10 cellular contexts compared by ENCODE assay signal in genomic region chr11:68117896-68118470, GRCh38. TPM values are rescaled to one million over a fixed set of nuclear protein-coding genes. Genes with fewer than 3 reads are reported as not detected.
DNase-seq lines count a peak whose midpoint lies in the region; ATAC-seq and TF ChIP-seq lines count a peak whose summit lies in the region.
"Had no signal": no experiment of that assay in that cellular context is flagged by ENCODE, and none has a peak within 500 bp of the region (broad histone marks: within the 10 kb centered on the region; RNA-seq: fewer than 3 reads in every experiment).

No MANE protein-coding gene starts in this region.

- H3K4me1 ChIP-seq in PC-9 (replicated peaks; ENCODE audit: insufficient read depth): peaks cover 58% of the 10 kb centered on the region
- peaks cover 53% of the 10 kb centered on the region for H3K4me1 ChIP-seq in hepatocyte (ENCODE audit: insufficient read depth)
- H3K4me1 ChIP-seq in psoas muscle: peaks cover 28% of the 10 kb centered on the region

- no peak overlapping the region for H2AFZ ChIP-seq in PC-9
- no peak overlapping the region for H2AFZ ChIP-seq in hepatocyte

- peaks cover 7% of the 10 kb centered on the region for H3K4me1 Mint-ChIP-seq in activated T-cell treated with anti-CD3 and anti-CD28 coated beads, Interleukin-2, amount 50 U/mL, for 4 hours (ENCODE audit: low read depth)
- peaks cover 5% of the 10 kb centered on the region for H3K4me1 Mint-ChIP-seq in activated T-helper 1 cell treated with anti-CD3 and anti-CD28 coated beads, Interleukin-12 subunit alpha, Interleukin-12 subunit beta, Interleukin-2, Interleukin-4 antibody, amounts not matched to agents 30 ng/mL and 10 ng/mL and 1 ng/mL, durations not matched to agents 14 hours and 24 hours and 36 hours (ENCODE audit: low read depth)

- H3K9me2 ChIP-seq in PC-9 (ENCODE audit: insufficient read depth): no peaks in the 10 kb centered on the region
- H3K9me2 ChIP-seq in hepatocyte (replicated peaks; ENCODE audit: insufficient read depth): no peaks in the 10 kb centered on the region

- H3K9me3 Mint-ChIP-seq in activated T-cell treated with anti-CD3 and anti-CD28 coated beads, Interleukin-2, amount 50 U/mL, for 4 hours: no peaks in the 10 kb centered on the region
- H3K9me3 Mint-ChIP-seq in activated T-helper 1 cell treated with anti-CD3 and anti-CD28 coated beads, Interleukin-12 subunit alpha, Interleukin-12 subunit beta, Interleukin-2, Interleukin-4 antibody, amounts not matched to agents 30 ng/mL and 10 ng/mL and 1 ng/mL, durations not matched to agents 14 hours and 24 hours and 36 hours: no peaks in the 10 kb centered on the region

- no peak for TF ChIP-seq CTCF in PC-9 (conservative IDR thresholded peaks at IDR 0.05)
- TF ChIP-seq CTCF in hepatocyte (IDR thresholded peaks at IDR 0.05; ENCODE audit: poor library complexity): no peak
- no peak for TF ChIP-seq CTCF in psoas muscle (IDR thresholded peaks at IDR 0.05)

- no peaks in the 10 kb centered on the region for H3K9me3 ChIP-seq in PC-9 (ENCODE audit: insufficient read depth, low read depth)
- H3K9me3 ChIP-seq in hepatocyte (ENCODE audit: low read depth): no peaks in the 10 kb centered on the region
- H3K9me3 ChIP-seq in psoas muscle: no peaks in the 10 kb centered on the region

- intact Hi-C loops in PC-9 (cut with micrococcal nuclease; ENCODE audit: unreplicated experiment) (no loop called here), psoas muscle (cut with DNase I) (no loop called here)
- intact Hi-C loops in activated T-helper 1 cell treated with anti-CD3 and anti-CD28 coated beads, Interleukin-12 subunit alpha, Interleukin-12 subunit beta, Interleukin-2, Interleukin-4 antibody, amounts not matched to agents 30 ng/mL and 10 ng/mL and 1 ng/mL, durations not matched to agents 14 hours and 24 hours and 36 hours (cut with micrococcal nuclease): no loop called here

- 56% methylated on average over 11 of the region's 11 CpGs for WGBS in hepatocyte (ENCODE audit: low lambda C conversion rate, missing lambda C conversion rate)
- WGBS in psoas muscle, 3 donors: 70 to 83% (median 80%) methylated on average over 11 of the region's 11 CpGs

- peak; percentile 90 for DNase-seq in ELF-1 (ENCODE audit: low read depth, low spot score)
- no peak for DNase-seq in PC-9
- DNase-seq in hepatocyte (ENCODE audit: low spot score): peak; percentile 60
- no peak for DNase-seq in psoas muscle
- DNase-seq in activated T-cell treated with anti-CD3 and anti-CD28 coated beads, Interleukin-2, amount 50 U/mL, for 4 hours: no peak
- DNase-seq in activated T-helper 1 cell treated with anti-CD3 and anti-CD28 coated beads, Interleukin-12 subunit alpha, Interleukin-12 subunit beta, Interleukin-2, Interleukin-4 antibody, amounts not matched to agents 30 ng/mL and 10 ng/mL and 1 ng/mL, durations not matched to agents 14 hours and 24 hours and 36 hours (ENCODE audit: low spot score): no peak
- DNase-seq in activated T-cell treated with anti-CD3 and anti-CD28 coated beads, Interleukin-2, amount 50 U/mL, for 1 hour: no peak
- no peak for DNase-seq in stimulated activated CD4-positive, alpha-beta T cell treated with anti-CD3 and anti-CD28 coated beads, Interleukin-12 subunit alpha, Interleukin-12 subunit beta, amount 100 ng/mL, for 4 hours
- DNase-seq: NCI-H2029, WERI-Rb-1 had no signal

- POLR2A ChIA-PET in PC-9 (lab: Charles Lee; ENCODE audit: unreplicated experiment): interaction anchor here (0.6 to 0.7 kb wide), 3 partner anchors 33 to 456 kb away, joined by 3 to 6 read pairs (median 4); no protein-coding TSS in a partner anchor

- BruUV-seq in PC-9 (replicated peaks; lab: Mats Ljungman, UMichigan): no TSS peak

- no peak overlapping the region for H3K4me3 Mint-ChIP-seq in activated T-cell treated with anti-CD3 and anti-CD28 coated beads, Interleukin-2, amount 50 U/mL, for 4 hours
- no peak overlapping the region for H3K4me3 Mint-ChIP-seq in activated T-helper 1 cell treated with anti-CD3 and anti-CD28 coated beads, Interleukin-12 subunit alpha, Interleukin-12 subunit beta, Interleukin-2, Interleukin-4 antibody, amounts not matched to agents 30 ng/mL and 10 ng/mL and 1 ng/mL, durations not matched to agents 14 hours and 24 hours and 36 hours

- peak overlapping the region; percentile 92; the same call in 1 of the 2 replicates for H3K4me3 ChIP-seq in PC-9
- no peak overlapping the region for H3K4me3 ChIP-seq in hepatocyte
- H3K4me3 ChIP-seq in psoas muscle: no peak overlapping the region

- H3K4me2 ChIP-seq in PC-9: peak overlapping the region; percentile 92
- H3K4me2 ChIP-seq in hepatocyte: peak overlapping the region; percentile 81

- ATAC-seq in psoas muscle: no peak
- ATAC-seq in activated T-cell treated with anti-CD3 and anti-CD28 coated beads, Interleukin-2, amount 50 U/mL, for 4 hours: no peak

- H3K27ac ChIP-seq in PC-9 (no peak overlapping the region), hepatocyte (peak overlapping the region; percentile 98), psoas muscle (peak overlapping the region; percentile 99)
- H3K27ac ChIP-seq: WERI-Rb-1 had no signal

- H3K27ac Mint-ChIP-seq in activated T-helper 1 cell treated with anti-CD3 and anti-CD28 coated beads, Interleukin-12 subunit alpha, Interleukin-12 subunit beta, Interleukin-2, Interleukin-4 antibody, amounts not matched to agents 30 ng/mL and 10 ng/mL and 1 ng/mL, durations not matched to agents 14 hours and 24 hours and 36 hours: no peak overlapping the region

- H3K27me3 ChIP-seq in PC-9 (ENCODE audit: insufficient read depth, low read depth) (no peaks in the 10 kb centered on the region), hepatocyte (no peaks in the 10 kb centered on the region), psoas muscle (ENCODE audit: insufficient read depth in 3 of 3, low read length in 2 of 3) (no peaks in the 10 kb centered on the region)

- no peaks in the 10 kb centered on the region for H3K27me3 Mint-ChIP-seq in activated T-cell treated with anti-CD3 and anti-CD28 coated beads, Interleukin-2, amount 50 U/mL, for 4 hours (ENCODE audit: low read depth)
- H3K27me3 Mint-ChIP-seq in activated T-helper 1 cell treated with anti-CD3 and anti-CD28 coated beads, Interleukin-12 subunit alpha, Interleukin-12 subunit beta, Interleukin-2, Interleukin-4 antibody, amounts not matched to agents 30 ng/mL and 10 ng/mL and 1 ng/mL, durations not matched to agents 14 hours and 24 hours and 36 hours (ENCODE audit: insufficient read depth): peaks cover 2% of the 10 kb centered on the region

- H3K36me3 Mint-ChIP-seq in activated T-cell treated with anti-CD3 and anti-CD28 coated beads, Interleukin-2, amount 50 U/mL, for 4 hours (ENCODE audit: insufficient read depth): no peaks in the 10 kb centered on the region
- peaks cover 4% of the 10 kb centered on the region for H3K36me3 Mint-ChIP-seq in activated T-helper 1 cell treated with anti-CD3 and anti-CD28 coated beads, Interleukin-12 subunit alpha, Interleukin-12 subunit beta, Interleukin-2, Interleukin-4 antibody, amounts not matched to agents 30 ng/mL and 10 ng/mL and 1 ng/mL, durations not matched to agents 14 hours and 24 hours and 36 hours (ENCODE audit: low read depth)

- CTCF ChIA-PET in PC-9 (lab: Charles Lee): interaction anchor here (0.7 kb wide), 1 partner anchor 215 kb away, joined by 3 read pairs; no protein-coding TSS in a partner anchor

- H3F3A ChIP-seq in PC-9 (ENCODE audit: insufficient read depth, low read depth): peaks cover 44% of the 10 kb centered on the region

- H3K79me2 ChIP-seq in PC-9 (ENCODE audit: low read depth) (peaks cover 81% of the 10 kb centered on the region), hepatocyte (peaks cover 75% of the 10 kb centered on the region)

- H4K20me1 ChIP-seq in PC-9 (ENCODE audit: insufficient read depth) (peaks cover 74% of the 10 kb centered on the region), hepatocyte (ENCODE audit: insufficient read depth, poor library complexity, severe bottlenecking) (peaks cover 62% of the 10 kb centered on the region)

- H3K36me3 ChIP-seq in PC-9 (ENCODE audit: low read depth) (peaks cover 40% of the 10 kb centered on the region), hepatocyte (replicated peaks; ENCODE audit: insufficient read depth, low read depth) (no peaks in the 10 kb centered on the region), psoas muscle (ENCODE audit: insufficient read depth in 1 of 2, low read depth in 1 of 2) (no peaks in the 10 kb centered on the region)
- H3K36me3 ChIP-seq: WERI-Rb-1 had no signal

RNA-seq across cellular contexts. Expression of gene CHKA, which starts 3.2 kb away (rescaled TPM):
- total RNA-seq in PC-9 (2021) (84.2 and 90.5 TPM in 2 replicates), hepatocyte (74.6 and 117 TPM in 2 replicates), psoas muscle (1 to 10 TPM; 3.6 to 6.9 (median 5.6) TPM)
- polyA plus RNA-seq in hepatocyte (70.0 and 76.7 TPM in 2 replicates), psoas muscle (10 to 100 TPM in 1 of 3 donors, 1 to 10 TPM in 2; 6.2 to 11.2 (median 6.9) TPM)
- 10 to 100 TPM; 15.1 to 20.2 (median 18.9) TPM for total RNA-seq in activated T-cell treated with anti-CD3 and anti-CD28 coated beads, Interleukin-2, amount 50 U/mL, for 4 hours
- total RNA-seq in activated T-helper 1 cell treated with anti-CD3 and anti-CD28 coated beads, Interleukin-12 subunit alpha, Interleukin-12 subunit beta, Interleukin-2, Interleukin-4 antibody, amounts not matched to agents 30 ng/mL and 10 ng/mL and 1 ng/mL, durations not matched to agents 14 hours and 24 hours and 36 hours: 13.2 and 13.7 TPM in 2 replicates

Comparison
In these comparisons a context has a peak if more than half of its experiments do, and no peak if none do; other contexts are left out.
1. DNase-seq: peak in ELF-1 (single experiment) and hepatocyte (single experiment); none in PC-9 (0 of 2), psoas muscle (0 of 2), activated T-cell treated with anti-CD3 and anti-CD28 coated beads, Interleukin-2, amount 50 U/mL, for 4 hours (single experiment), activated T-helper 1 cell treated with anti-CD3 and anti-CD28 coated beads, Interleukin-12 subunit alpha, Interleukin-12 subunit beta, Interleukin-2, Interleukin-4 antibody, amounts not matched to agents 30 ng/mL and 10 ng/mL and 1 ng/mL, durations not matched to agents 14 hours and 24 hours and 36 hours (single experiment), activated T-cell treated with anti-CD3 and anti-CD28 coated beads, Interleukin-2, amount 50 U/mL, for 1 hour (single experiment) and stimulated activated CD4-positive, alpha-beta T cell treated with anti-CD3 and anti-CD28 coated beads, Interleukin-12 subunit alpha, Interleukin-12 subunit beta, amount 100 ng/mL, for 4 hours (single experiment).